Comparison of ENCODE assay signal across 1 cellular context in genomic region chr6:7691675-7692452, GRCh38.
A peak's percentile ranks its signal among the peaks of the same experiment; 100 is the strongest.
TF ChIP-seq lines count a peak whose summit lies in the region.

No MANE protein-coding gene starts in this region.

TF ChIP-seq in K562, 482 proteins besides CTCF, POLR2A, EP300 and RAD21 (continued from another document and continues in another):
- no peak for TF ChIP-seq ZBTB12 (CRISPR knock-in tag; IDR thresholded peaks at IDR 0.05)
- no peak for TF ChIP-seq MCM5 (IDR thresholded peaks at IDR 0.05; ENCODE audit: low read depth)
- no peak for TF ChIP-seq ATF2 (CRISPR knock-in tag; IDR thresholded peaks at IDR 0.05)
- no peak for TF ChIP-seq ZNF668 (CRISPR knock-in tag; IDR thresholded peaks at IDR 0.05)
- no peak for TF ChIP-seq MAX (CRISPR knock-in tag; IDR thresholded peaks at IDR 0.05)
- no peak for TF ChIP-seq MEIS2 (IDR thresholded peaks at IDR 0.05; ENCODE audit: partially characterized antibody)
- TF ChIP-seq NFATC3 (IDR thresholded peaks at IDR 0.05) = no peak
- TF ChIP-seq KDM1A (IDR thresholded peaks at IDR 0.05) = no peak
- no peak for TF ChIP-seq DNMT1 (IDR thresholded peaks at IDR 0.05)
- TF ChIP-seq ZBTB8A (IDR thresholded peaks at IDR 0.05; ENCODE audit: partially characterized antibody) = no peak
- TF ChIP-seq POLR2G (IDR thresholded peaks at IDR 0.05; ENCODE audit: low read depth, low read length) = no peak
- no peak for TF ChIP-seq LARP7 (IDR thresholded peaks at IDR 0.05)
- no peak for TF ChIP-seq LCOR (CRISPR knock-in tag; IDR thresholded peaks at IDR 0.05)
- TF ChIP-seq NCOA6 (IDR thresholded peaks at IDR 0.05) = no peak
- no peak for TF ChIP-seq ZC3H4 (CRISPR knock-in tag; IDR thresholded peaks at IDR 0.05; ENCODE audit: borderline replicate concordance)
- TF ChIP-seq ZFP91 (CRISPR knock-in tag; IDR thresholded peaks at IDR 0.05) = no peak
- no peak for TF ChIP-seq HOMEZ (CRISPR knock-in tag; IDR thresholded peaks at IDR 0.05)
- TF ChIP-seq HSF4 (CRISPR knock-in tag; IDR thresholded peaks at IDR 0.05; ENCODE audit: borderline replicate concordance) = no peak
- TF ChIP-seq HNRNPL (IDR thresholded peaks at IDR 0.05; ENCODE audit: low read depth, low read length) = no peak
- no peak for TF ChIP-seq SAFB (IDR thresholded peaks at IDR 0.05; ENCODE audit: borderline replicate concordance, low read depth, low read length)
- no peak for TF ChIP-seq ZNF436 (CRISPR knock-in tag; IDR thresholded peaks at IDR 0.05)
- no peak for TF ChIP-seq HOXB6 (CRISPR knock-in tag; IDR thresholded peaks at IDR 0.05; ENCODE audit: borderline replicate concordance)
- TF ChIP-seq ARID1B (IDR thresholded peaks at IDR 0.05) = peak; percentile 60; the same call in 1 of the 2 replicates
- TF ChIP-seq BRCA1 (IDR thresholded peaks at IDR 0.05) = no peak
- TF ChIP-seq BRCA1 (CRISPR knock-in tag; IDR thresholded peaks at IDR 0.05) = no peak
- TF ChIP-seq MGA (IDR thresholded peaks at IDR 0.05) = peak; percentile 59
- no peak for TF ChIP-seq EZH2 (IDR thresholded peaks at IDR 0.05; ENCODE audit: borderline replicate concordance, low read depth, low read length)
- no peak for TF ChIP-seq SIRT6 (IDR thresholded peaks at IDR 0.05; ENCODE audit: low read depth, low read length)
- TF ChIP-seq JUNB (CRISPR knock-in tag; conservative IDR thresholded peaks at IDR 0.05) = no peak
- TF ChIP-seq FOXK2 (conservative IDR thresholded peaks at IDR 0.05 in 1 of 2, IDR thresholded peaks at IDR 0.05 in 1 of 2; ENCODE audit: low read depth in 2 of 2) = 0 out of 4 replicates have a peak, but pooled peaks of 1 of the 2 experiments have one; percentile 15
- no peak for TF ChIP-seq SUPT5H (IDR thresholded peaks at IDR 0.05)
- TF ChIP-seq AFF4 (CRISPR knock-in tag; IDR thresholded peaks at IDR 0.05) = 0 out of 2 replicates have a peak, but pooled peaks have one; percentile 31
- no peak for TF ChIP-seq ZNF785 (CRISPR knock-in tag; IDR thresholded peaks at IDR 0.05)
- no peak for TF ChIP-seq IRF9 (tag; IDR thresholded peaks at IDR 0.05)
- no peak for TF ChIP-seq ZSCAN32 (CRISPR knock-in tag; IDR thresholded peaks at IDR 0.05)
- TF ChIP-seq FIP1L1 (IDR thresholded peaks at IDR 0.05; ENCODE audit: low read depth, low read length, poor library complexity, severe bottlenecking) = no peak
- no peak for TF ChIP-seq ZNF586 (CRISPR knock-in tag; conservative IDR thresholded peaks at IDR 0.05)
- 0 out of 2 replicates have a peak, but pooled peaks have one; percentile 15 for TF ChIP-seq ZNF12 (CRISPR knock-in tag; IDR thresholded peaks at IDR 0.05)
- TF ChIP-seq ZNF707 (CRISPR knock-in tag; conservative IDR thresholded peaks at IDR 0.05) = no peak
- no peak for TF ChIP-seq XRCC4 (IDR thresholded peaks at IDR 0.05; ENCODE audit: extremely low read depth, insufficient read depth, insufficient read length)
- no peak for TF ChIP-seq BCL6 (CRISPR knock-in tag; IDR thresholded peaks at IDR 0.05)
- TF ChIP-seq TBP (optimal IDR thresholded peaks at IDR 0.05; ENCODE audit: low read depth, low read length) = peak; percentile 8
- TF ChIP-seq NR1H2 (CRISPR knock-in tag; IDR thresholded peaks at IDR 0.05) = 0 out of 2 replicates have a peak, but pooled peaks have one; percentile 40
- no peak for TF ChIP-seq NCOR1 (IDR thresholded peaks at IDR 0.05)
